In the genomic region with DNA sequence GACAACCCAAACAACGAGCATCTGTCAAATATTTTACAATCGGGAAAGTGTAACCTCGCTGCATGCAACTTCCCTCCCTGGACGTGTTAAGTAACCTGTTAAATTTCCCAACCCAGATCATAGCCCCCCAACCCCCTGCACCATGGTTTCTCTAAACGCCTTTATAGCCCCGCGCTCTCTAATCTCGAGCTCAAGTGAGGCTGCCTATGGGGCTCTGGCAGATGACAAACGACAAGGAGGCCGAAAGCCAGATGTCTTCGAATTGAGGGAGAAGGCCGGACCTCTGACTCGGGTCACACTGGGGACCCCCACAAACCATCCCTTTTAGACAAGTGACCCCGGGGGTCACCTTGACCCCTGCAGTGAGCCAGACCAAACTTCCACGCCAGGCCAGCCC, we compare ENCODE assay signal across 8 cellular contexts. TPM values are rescaled to one million over a fixed set of nuclear protein-coding genes. Genes with fewer than 3 reads are reported as not detected.
DNase-seq lines count a peak whose midpoint lies in the region; ATAC-seq and TF ChIP-seq lines count a peak whose summit lies in the region.

No MANE protein-coding gene starts in this region.

- no peak for TF ChIP-seq CTCF in ascending aorta (IDR thresholded peaks at IDR 0.05)
- no peak for TF ChIP-seq CTCF in kidney epithelial cell (IDR thresholded peaks at IDR 0.05; ENCODE audit: insufficient read depth, low read length, poor library complexity, severe bottlenecking)
- no peak for TF ChIP-seq CTCF in suprapubic skin (IDR thresholded peaks at IDR 0.05)
- no peak for TF ChIP-seq CTCF in GM10248 (IDR thresholded peaks at IDR 0.05; ENCODE audit: control extremely low read depth, extremely low read depth, low read depth, missing control alignments)

- TF ChIP-seq EP300 in suprapubic skin (IDR thresholded peaks at IDR 0.05): no peak

- under 1% methylated on average over 13 of the region's 15 CpGs for WGBS in suprapubic skin

- DNase-seq in NCI-H82 (lab: John Stamatoyannopoulos, UW): peak; percentile 42
- DNase-seq in NCI-H82 treated with DMSO at 0.1 percent for 48 hours (lab: John Stamatoyannopoulos, UW; ENCODE audit: unreplicated experiment): no peak
- DNase-seq in ascending aorta (ENCODE audit: low spot score in 2 of 2): no peak
- DNase-seq in kidney epithelial cell (ENCODE audit: low read depth): no peak
- DNase-seq in suprapubic skin (ENCODE audit: low spot score in 2 of 2): no peak
- DNase-seq in GM10248 (ENCODE audit: extremely low spot score): no peak
- no peak for DNase-seq in activated gamma-delta T cell (lab: John Stamatoyannopoulos, UW)

- H3K9me3 ChIP-seq in ascending aorta (no peaks in the 10 kb centered on the region), suprapubic skin (no peaks in the 10 kb centered on the region)

- intact Hi-C loops in ascending aorta (cut with DNase I): loop anchor here (2.0 kb wide), 1 partner anchor 520 kb away; no protein-coding TSS in a partner anchor

- CTCF ChIA-PET in GM10248 (lab: Yijun Ruan, JAX): interaction anchor here (0.9 to 1.4 kb wide), 4 partner anchors 264 to 491 kb away, joined by 3 to 5 read pairs (median 3); no protein-coding TSS in a partner anchor

- H3K27me3 ChIP-seq in ascending aorta (no peaks in the 10 kb centered on the region), kidney epithelial cell (ENCODE audit: control insufficient read depth, insufficient read depth, low read length) (no peaks in the 10 kb centered on the region), suprapubic skin (no peaks in the 10 kb centered on the region)

- TF ChIP-seq POLR2A in suprapubic skin (IDR thresholded peaks at IDR 0.05): no peak

- no peaks in the 10 kb centered on the region for H3K36me3 ChIP-seq in ascending aorta
- H3K36me3 ChIP-seq in kidney epithelial cell (ENCODE audit: control insufficient read depth, insufficient read depth, low read length): no peaks in the 10 kb centered on the region
- H3K36me3 ChIP-seq in suprapubic skin: no peaks in the 10 kb centered on the region

- H3K27ac ChIP-seq in ascending aorta (peak overlapping the region; percentile 82 to 95), suprapubic skin (peak overlapping the region; percentile 96)

- POLR2A ChIA-PET in GM10248 (lab: Yijun Ruan, JAX): interaction anchor here (0.5 to 0.6 kb wide), 2 partner anchors 40 to 89 kb away, joined by 3 to 4 read pairs; no protein-coding TSS in a partner anchor

- peak overlapping the region; percentile 61 to 97 for H3K4me3 ChIP-seq in ascending aorta
- peak overlapping the region; percentile 93 for H3K4me3 ChIP-seq in kidney epithelial cell (ENCODE audit: low read depth, low read length)
- peak overlapping the region; percentile 95 for H3K4me3 ChIP-seq in suprapubic skin

- no peak for ATAC-seq in HG03135 (IDR thresholded peaks at IDR 0.05; ENCODE audit: unreplicated experiment)

- H3K4me1 ChIP-seq in ascending aorta: peaks cover 0 to 23% of the 10 kb centered on the region in 2 donors
- H3K4me1 ChIP-seq in suprapubic skin: peaks cover 34% of the 10 kb centered on the region

RNA-seq across cellular contexts. Expression of gene COX7A2L, which starts 0.5 kb away (rescaled TPM):
- total RNA-seq in ascending aorta (35.2 TPM), kidney epithelial cell (240 and 250 TPM in 2 replicates), suprapubic skin (100 to 1,000 TPM in 2 of 4 donors, 10 to 100 TPM in 2; 69.3 to 112 (median 99.0) TPM)
